In the genomic region with DNA sequence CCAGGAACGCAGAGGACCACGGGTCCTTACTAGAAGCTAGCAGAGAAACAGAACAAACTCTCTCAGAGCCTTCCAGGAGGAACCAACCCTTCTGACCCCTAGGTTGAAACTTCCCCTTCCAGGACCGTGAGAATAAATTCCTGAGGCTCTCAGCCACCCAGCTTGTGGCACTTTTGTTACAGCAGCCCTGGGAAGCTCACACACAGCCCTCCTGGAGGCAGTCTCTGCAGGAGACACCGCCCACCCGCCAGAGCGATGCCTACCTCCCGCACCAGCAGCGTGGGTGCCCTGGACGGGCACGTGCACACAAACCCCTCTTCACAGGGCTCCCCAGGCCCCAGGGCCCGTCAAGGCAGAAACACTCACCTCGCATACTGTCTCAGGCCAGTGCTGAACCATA, we compare ENCODE assay signal across 10 cellular contexts. TPM values are rescaled to one million over a fixed set of nuclear protein-coding genes. Genes with fewer than 3 reads are reported as not detected.
DNase-seq lines count a peak whose midpoint lies in the region; ATAC-seq lines count a peak whose summit lies in the region.
"Had no signal": no experiment of that assay in that cellular context is flagged by ENCODE, and none has a peak within 500 bp of the region (broad histone marks: within the 10 kb centered on the region; RNA-seq: fewer than 3 reads in every experiment).

No MANE protein-coding gene starts in this region.

- H3K36me3 Mint-ChIP-seq in T-helper 2 cell treated with Interferon-gamma antibody and Interleukin-4, amounts not matched to agents 5 μg/mL and 100 μg/mL, for 36 hours (ENCODE audit: low read depth) = peaks cover 62% of the 10 kb centered on the region
- H3K36me3 Mint-ChIP-seq in activated naive CD8-positive, alpha-beta T cell treated with anti-CD3 and anti-CD28 coated beads for 36 hours = peaks cover 30% of the 10 kb centered on the region
- H3K36me3 Mint-ChIP-seq in stimulated activated naive B cell treated with anti-CD40 and anti-IgM and Interleukin-4, amounts not matched to agents 10 μg/mL and 1 μg/mL and 100 μg/mL, for 72 hours = peaks cover 11 to 16% of the 10 kb centered on the region in 2 donors

- DNase-seq in activated effector memory CD4-positive, alpha-beta T cell treated with anti-CD3 and anti-CD28 coated beads, Interleukin-2, amount 50 U/mL, for 16 hours = peak; percentile 75
- DNase-seq in activated effector memory CD4-positive, alpha-beta T cell treated with Interleukin-2 at 50 U/mL for 16 hours = no peak
- DNase-seq in T-helper 2 cell treated with Interferon-gamma antibody and Interleukin-4, amounts not matched to agents 5 μg/mL and 100 μg/mL, for 36 hours (ENCODE audit: low spot score) = no peak
- no peak for DNase-seq in activated naive CD8-positive, alpha-beta T cell treated with anti-CD3 and anti-CD28 coated beads for 36 hours
- DNase-seq in stimulated activated naive B cell treated with anti-CD40 and anti-IgM and Interleukin-4, amounts not matched to agents 10 μg/mL and 1 μg/mL and 100 μg/mL, for 72 hours = no peak
- DNase-seq in foreskin melanocyte = no peak
- no peak for DNase-seq in NCI-H2029 (lab: John Stamatoyannopoulos, UW)
- DNase-seq: brain microvascular endothelial cell, NCI-H1436 treated with DMSO at 0.1 percent for 48 hours had no signal

- H3K4me1 Mint-ChIP-seq in T-helper 2 cell treated with Interferon-gamma antibody and Interleukin-4, amounts not matched to agents 5 μg/mL and 100 μg/mL, for 36 hours (ENCODE audit: low read depth) = peaks cover 54% of the 10 kb centered on the region
- peaks cover 47% of the 10 kb centered on the region for H3K4me1 Mint-ChIP-seq in activated naive CD8-positive, alpha-beta T cell treated with anti-CD3 and anti-CD28 coated beads for 36 hours
- H3K4me1 Mint-ChIP-seq in stimulated activated naive B cell treated with anti-CD40 and anti-IgM and Interleukin-4, amounts not matched to agents 10 μg/mL and 1 μg/mL and 100 μg/mL, for 72 hours = peaks cover 45 to 71% of the 10 kb centered on the region in 2 donors

- no peaks in the 10 kb centered on the region for H3K9me3 Mint-ChIP-seq in T-helper 2 cell treated with Interferon-gamma antibody and Interleukin-4, amounts not matched to agents 5 μg/mL and 100 μg/mL, for 36 hours
- no peaks in the 10 kb centered on the region for H3K9me3 Mint-ChIP-seq in activated naive CD8-positive, alpha-beta T cell treated with anti-CD3 and anti-CD28 coated beads for 36 hours
- H3K9me3 Mint-ChIP-seq in stimulated activated naive B cell treated with anti-CD40 and anti-IgM and Interleukin-4, amounts not matched to agents 10 μg/mL and 1 μg/mL and 100 μg/mL, for 72 hours = no peaks in the 10 kb centered on the region

- H3K27ac Mint-ChIP-seq in T-helper 2 cell treated with Interferon-gamma antibody and Interleukin-4, amounts not matched to agents 5 μg/mL and 100 μg/mL, for 36 hours = peak overlapping the region; percentile 100
- peak overlapping the region; percentile 51 for H3K27ac Mint-ChIP-seq in activated naive CD8-positive, alpha-beta T cell treated with anti-CD3 and anti-CD28 coated beads for 36 hours
- H3K27ac Mint-ChIP-seq in stimulated activated naive B cell treated with anti-CD40 and anti-IgM and Interleukin-4, amounts not matched to agents 10 μg/mL and 1 μg/mL and 100 μg/mL, for 72 hours = peak overlapping the region; percentile 75

- ATAC-seq in stimulated activated naive B cell treated with anti-CD40 and anti-IgM and Interleukin-4, amounts not matched to agents 10 μg/mL and 1 μg/mL and 100 μg/mL, for 72 hours (replicated peaks) = no peak
- no peak for ATAC-seq in HG03095 (IDR thresholded peaks at IDR 0.05; ENCODE audit: unreplicated experiment)

- peak overlapping the region; percentile 96 for H3K4me3 Mint-ChIP-seq in T-helper 2 cell treated with Interferon-gamma antibody and Interleukin-4, amounts not matched to agents 5 μg/mL and 100 μg/mL, for 36 hours
- no peak overlapping the region for H3K4me3 Mint-ChIP-seq in activated naive CD8-positive, alpha-beta T cell treated with anti-CD3 and anti-CD28 coated beads for 36 hours
- no peak overlapping the region for H3K4me3 Mint-ChIP-seq in stimulated activated naive B cell treated with anti-CD40 and anti-IgM and Interleukin-4, amounts not matched to agents 10 μg/mL and 1 μg/mL and 100 μg/mL, for 72 hours

- no peaks in the 10 kb centered on the region for H3K27me3 Mint-ChIP-seq in T-helper 2 cell treated with Interferon-gamma antibody and Interleukin-4, amounts not matched to agents 5 μg/mL and 100 μg/mL, for 36 hours (ENCODE audit: low read depth)
- H3K27me3 Mint-ChIP-seq in activated naive CD8-positive, alpha-beta T cell treated with anti-CD3 and anti-CD28 coated beads for 36 hours = no peaks in the 10 kb centered on the region
- H3K27me3 Mint-ChIP-seq in stimulated activated naive B cell treated with anti-CD40 and anti-IgM and Interleukin-4, amounts not matched to agents 10 μg/mL and 1 μg/mL and 100 μg/mL, for 72 hours = no peaks in the 10 kb centered on the region

RNA-seq across cellular contexts. Expression of a gene that starts 4.2 kb away (rescaled TPM):
- 10 to 100 TPM; 34.1 to 35.8 TPM for total RNA-seq in activated naive CD8-positive, alpha-beta T cell treated with anti-CD3 and anti-CD28 coated beads for 36 hours

RNA-seq across cellular contexts. Expression of a gene that starts 47.1 kb away (rescaled TPM):
- total RNA-seq in activated naive CD8-positive, alpha-beta T cell treated with anti-CD3 and anti-CD28 coated beads for 36 hours = 10 to 100 TPM; 24.5 to 27.3 TPM
